In the genomic region with DNA sequence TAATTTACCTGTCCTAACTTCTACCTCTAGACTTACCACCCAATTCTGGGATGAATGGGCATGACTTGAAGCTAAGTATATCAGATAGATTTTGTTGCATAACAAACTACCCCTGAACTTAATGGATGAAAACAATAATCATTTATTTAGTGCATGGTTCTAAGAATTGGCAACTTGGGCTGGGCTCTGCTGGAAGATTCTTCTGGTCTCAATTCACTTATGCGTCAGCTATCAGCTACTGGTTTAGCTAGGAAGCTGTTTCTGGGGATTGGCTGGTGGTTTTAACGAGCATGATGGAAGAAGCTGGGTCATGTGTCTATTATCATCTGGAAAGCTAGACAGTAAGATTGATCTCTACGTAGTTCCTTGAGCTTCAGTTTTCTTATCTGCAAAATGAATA, we compare ENCODE assay signal across 8 cellular contexts.
"Had no signal": no experiment of that assay in that cellular context is flagged by ENCODE, and none has a peak within 500 bp of the region (broad histone marks: within the 10 kb centered on the region; RNA-seq: fewer than 3 reads in every experiment).

No MANE protein-coding gene starts in this region.

- H3K4me3 ChIP-seq: K562 had no signal

- H3K36me3 Mint-ChIP-seq: IgD-negative memory B cell had no signal

- H3K4me3 Mint-ChIP-seq: IgD-negative memory B cell had no signal

- ATAC-seq: K562 had no signal

- H3K4me2 ChIP-seq: KMS-11 had no signal

- DNase-seq: IMR-90, KBM-7, KG1 had no signal

- H3K9ac ChIP-seq: KMS-11 had no signal

- H3K27ac Mint-ChIP-seq: IgD-negative memory B cell had no signal

- H3K27ac ChIP-seq: HL-60, KMS-11 had no signal

- H3K4me1 Mint-ChIP-seq: IgD-negative memory B cell had no signal

- FAIRE-seq: HTR-8/SVneo, K562 had no signal
